14 cellular contexts compared by ENCODE assay signal in genomic region chr4:126051709-126052424, GRCh38.
DNase-seq lines count a peak whose midpoint lies in the region; ATAC-seq, FAIRE-seq and TF ChIP-seq lines count a peak whose summit lies in the region.
"Had no signal": no experiment of that assay in that cellular context is flagged by ENCODE, and none has a peak within 500 bp of the region (broad histone marks: within the 10 kb centered on the region; RNA-seq: fewer than 3 reads in every experiment).

No MANE protein-coding gene starts in this region.

- CTCF ChIA-PET in SK-N-SH (lab: Yijun Ruan, JAX): no interaction called here

- POLR2A ChIA-PET in SK-N-SH (lab: Yijun Ruan, JAX): interaction anchor here (0.7 kb wide), 1 partner anchor 16 kb away, joined by 3 read pairs; no protein-coding TSS in a partner anchor

- no peak overlapping the region for H3K4me3 Mint-ChIP-seq in natural killer cell
- H3K4me3 Mint-ChIP-seq: T-cell had no signal

- no peak overlapping the region for H3K9ac ChIP-seq in SK-N-SH

- no peak for TF ChIP-seq POLR2A in erythroblast (IDR thresholded peaks at IDR 0.05; ENCODE audit: low read length)

- intact Hi-C loops in pancreas (cut with DNase I) (no loop called here), natural killer cell (cut with micrococcal nuclease) (no loop called here)

- H3K4me1 ChIP-seq in SK-N-SH (ENCODE audit: control insufficient read depth in 1 of 2, insufficient read depth in 2 of 2, low read depth in 1 of 2, low read length in 1 of 2) (peaks cover 2 to 4% of the 10 kb centered on the region in 2 experiments; a peak in 2 of 4 replicates), foreskin keratinocyte (peaks cover 3% of the 10 kb centered on the region), pancreas (no peaks in the 10 kb centered on the region)
- H3K4me1 ChIP-seq: colonic mucosa, spleen had no signal

- no peaks in the 10 kb centered on the region for H3K36me3 Mint-ChIP-seq in natural killer cell
- H3K36me3 Mint-ChIP-seq: T-cell had no signal

- H3K4me1 Mint-ChIP-seq in natural killer cell: no peaks in the 10 kb centered on the region
- H3K4me1 Mint-ChIP-seq: T-cell had no signal

- peaks cover 4% of the 10 kb centered on the region for H3F3A ChIP-seq in SK-N-SH (replicated peaks; ENCODE audit: insufficient read depth)

- peak; percentile 69 for ATAC-seq in foreskin keratinocyte
- ATAC-seq in pancreas: peak in 2 of 4 donors; percentile 34 to 54
- no peak for ATAC-seq in natural killer cell
- no peak for ATAC-seq in HG03175 (IDR thresholded peaks at IDR 0.05; ENCODE audit: unreplicated experiment)
- ATAC-seq: T-cell had no signal

- TF ChIP-seq RAD21 in SK-N-SH (IDR thresholded peaks at IDR 0.05; ENCODE audit: low read length): peak; percentile 26; the same call in 1 of the 2 replicates

- TF ChIP-seq CTCF in SK-N-SH (IDR thresholded peaks at IDR 0.05) (peak; percentile 50), foreskin keratinocyte (conservative IDR thresholded peaks at IDR 0.05) (peak; percentile 27), pancreas (IDR thresholded peaks at IDR 0.05) (no peak), natural killer cell (IDR thresholded peaks at IDR 0.05) (no peak)

- TF ChIP-seq EP300 in SK-N-SH (IDR thresholded peaks at IDR 0.05; ENCODE audit: borderline replicate concordance in 1 of 2, low read depth in 1 of 2, low read length in 1 of 2): peak; percentile 86 to 97

- H3K36me3 ChIP-seq in SK-N-SH (replicated peaks in 1 of 2; ENCODE audit: control insufficient read depth in 1 of 2, insufficient read depth in 2 of 2, low read length in 1 of 2) (no peaks in the 10 kb centered on the region), pancreas (no peaks in the 10 kb centered on the region)
- H3K36me3 ChIP-seq: colonic mucosa, spleen had no signal

- peak overlapping the region; percentile 37; the same call in 1 of the 2 replicates for H2AFZ ChIP-seq in SK-N-SH (ENCODE audit: low read depth)

- H3K27me3 ChIP-seq in SK-N-SH (ENCODE audit: insufficient read depth) (no peaks in the 10 kb centered on the region), foreskin keratinocyte (no peaks in the 10 kb centered on the region), pancreas (no peaks in the 10 kb centered on the region)
- H3K27me3 ChIP-seq: colonic mucosa, spleen had no signal

- no peaks in the 10 kb centered on the region for H3K9me2 ChIP-seq in SK-N-SH

- H3K4me3 ChIP-seq in SK-N-SH (ENCODE audit: low read depth in 2 of 2, low read length in 1 of 2) (no peak overlapping the region), pancreas (no peak overlapping the region)
- H3K4me3 ChIP-seq: colonic mucosa, spleen had no signal

- H3K27me3 Mint-ChIP-seq in natural killer cell (ENCODE audit: low read depth in 2 of 2): no peaks in the 10 kb centered on the region
- H3K27me3 Mint-ChIP-seq: T-cell had no signal

- 10% methylated on average over 1 of the region's 1 CpG for WGBS in SK-N-SH (ENCODE audit: low lambda C conversion rate)
- WGBS in pancreas, 2 donors: 23 to 29% methylated on average over 1 of the region's 1 CpG

- DNase-seq in EH (ENCODE audit: low read depth) (peak; percentile 55), SK-N-SH (no peak), foreskin keratinocyte (peak; percentile 32 to 70), pancreas (no peak), HUDEP-2 (lab: John Stamatoyannopoulos, UW; ENCODE audit: unreplicated experiment in 76 of 76) (no peak), erythroblast (lab: John Stamatoyannopoulos, UW) (no peak), natural killer cell (no peak)
- DNase-seq: colonic mucosa; DND-41; NCI-H446 treated with DMSO at 0.1 percent for 48 hours; spleen; stimulated activated naive CD4-positive, alpha-beta T cell; T-cell had no signal

- H3K79me2 ChIP-seq in SK-N-SH (ENCODE audit: insufficient read depth): no peaks in the 10 kb centered on the region

- peaks cover 7 to 17% of the 10 kb centered on the region in 2 donors for H3K9me3 Mint-ChIP-seq in natural killer cell

- peak overlapping the region; percentile 9; the same call in 1 of the 2 replicates for H3K4me2 ChIP-seq in SK-N-SH

- H3K9me3 ChIP-seq in SK-N-SH (no peaks in the 10 kb centered on the region), pancreas (no peaks in the 10 kb centered on the region)
- H3K9me3 ChIP-seq: colonic mucosa had no signal

- no peak overlapping the region for H3K27ac Mint-ChIP-seq in natural killer cell
- H3K27ac Mint-ChIP-seq: T-cell had no signal

- H4K20me1 ChIP-seq in SK-N-SH (ENCODE audit: insufficient read depth): no peaks in the 10 kb centered on the region

- H3K27ac ChIP-seq in SK-N-SH (ENCODE audit: low read depth in 2 of 2, low read length in 1 of 2): peak overlapping the region; percentile 29 to 85; a peak in 2 of 4 replicates
- no peak overlapping the region for H3K27ac ChIP-seq in foreskin keratinocyte
- H3K27ac ChIP-seq in pancreas: no peak overlapping the region
- H3K27ac ChIP-seq: colonic mucosa, spleen had no signal

- FAIRE-seq in pancreas (lab: Jason Lieb, UNC): peak; percentile 39

TF ChIP-seq in SK-N-SH, 30 proteins besides CTCF, POLR2A, EP300 and RAD21 (continues in another document):
- no peak for TF ChIP-seq FOXJ3 (CRISPR knock-in tag; IDR thresholded peaks at IDR 0.05)
- no peak for TF ChIP-seq GATA2 (CRISPR knock-in tag; IDR thresholded peaks at IDR 0.05)
- TF ChIP-seq RFX5 (IDR thresholded peaks at IDR 0.05; ENCODE audit: low read length): no peak
- TF ChIP-seq EZH2phosphoT487 (IDR thresholded peaks at IDR 0.05; ENCODE audit: borderline replicate concordance, low read depth): no peak
- TF ChIP-seq MXI1 (IDR thresholded peaks at IDR 0.05; ENCODE audit: low read depth, low read length): no peak
- peak; percentile 97 for TF ChIP-seq PBX3 (IDR thresholded peaks at IDR 0.05)
- TF ChIP-seq FOXM1 (IDR thresholded peaks at IDR 0.05; ENCODE audit: low read depth): peak; percentile 75; the same call in 1 of the 2 replicates
- TF ChIP-seq CHD2 (IDR thresholded peaks at IDR 0.05; ENCODE audit: low read length, partially characterized antibody): peak; percentile 9
- peak; percentile 93 for TF ChIP-seq POLR2AphosphoS5 (IDR thresholded peaks at IDR 0.05; ENCODE audit: low read depth, low read length)
- no peak; the same call in 1 of the 2 replicates for TF ChIP-seq ZBTB33 (IDR thresholded peaks at IDR 0.05; ENCODE audit: borderline replicate concordance, low read depth)
- 0 out of 2 replicates have a peak, but pooled peaks have one; percentile 33 for TF ChIP-seq MEF2A (IDR thresholded peaks at IDR 0.05; ENCODE audit: borderline replicate concordance, low read depth)
- TF ChIP-seq YY1 (IDR thresholded peaks at IDR 0.05; ENCODE audit: low read depth): no peak
- 0 out of 2 replicates have a peak, but pooled peaks have one; percentile 23 for TF ChIP-seq GABPA (IDR thresholded peaks at IDR 0.05; ENCODE audit: low read depth)
- peak; percentile 82 for TF ChIP-seq NFIC (IDR thresholded peaks at IDR 0.05; ENCODE audit: borderline replicate concordance)
- TF ChIP-seq MAX (IDR thresholded peaks at IDR 0.05; ENCODE audit: low read depth): peak; percentile 59
- peak; percentile 100 for TF ChIP-seq TCF12 (IDR thresholded peaks at IDR 0.05)
- no peak for TF ChIP-seq NRF1 (IDR thresholded peaks at IDR 0.05; ENCODE audit: low read depth, low read length)
- TF ChIP-seq FOSL2 (IDR thresholded peaks at IDR 0.05; ENCODE audit: borderline replicate concordance, low read depth): peak; percentile 78
- TF ChIP-seq TEAD4 (IDR thresholded peaks at IDR 0.05; ENCODE audit: borderline replicate concordance, insufficient read depth): peak; percentile 95
- TF ChIP-seq USF1 (IDR thresholded peaks at IDR 0.05; ENCODE audit: borderline replicate concordance, low read depth): no peak
- peak; percentile 45; the same call in 1 of the 2 replicates for TF ChIP-seq RCOR1 (IDR thresholded peaks at IDR 0.05; ENCODE audit: low read length)
- TF ChIP-seq SIN3A (IDR thresholded peaks at IDR 0.05; ENCODE audit: borderline replicate concordance, low read depth, low read length): peak; percentile 83; the same call in 1 of the 2 replicates
- TF ChIP-seq RXRA (IDR thresholded peaks at IDR 0.05; ENCODE audit: borderline replicate concordance, low read depth): peak; percentile 80; the same call in 1 of the 2 replicates

Comparison
In these comparisons a context has a peak if more than half of its experiments do, and no peak if none do; other contexts are left out.
1. DNase-seq: peak in EH (single experiment) and foreskin keratinocyte (2 of 2); none in SK-N-SH (single experiment), pancreas (0 of 6), HUDEP-2 (0 of 76), erythroblast (0 of 2) and natural killer cell (single experiment).
2. H3K27ac ChIP-seq: peak in SK-N-SH (2 of 2); none in foreskin keratinocyte (single experiment) and pancreas (0 of 4).
3. CTCF ChIP-seq: peak in SK-N-SH (single experiment) and foreskin keratinocyte (single experiment); none in pancreas (0 of 4) and natural killer cell (single experiment).